ENCODE assay signal across 9 cellular contexts in genomic region chr16:38941-39892, GRCh38. TPM values are rescaled to one million over a fixed set of nuclear protein-coding genes. Genes with fewer than 3 reads are reported as not detected.
DNase-seq lines count a peak whose midpoint lies in the region; ATAC-seq and TF ChIP-seq lines count a peak whose summit lies in the region.
"Had no signal": no experiment of that assay in that cellular context is flagged by ENCODE, and none has a peak within 500 bp of the region (broad histone marks: within the 10 kb centered on the region; RNA-seq: fewer than 3 reads in every experiment).

No MANE protein-coding gene starts in this region.

- H3F3A ChIP-seq in MM.1S (ENCODE audit: insufficient read depth, low read length), result peaks cover 18% of the 10 kb centered on the region

- H4K20me1 ChIP-seq in MM.1S (ENCODE audit: insufficient read depth, low read length), result no peaks in the 10 kb centered on the region

- H3K79me2 ChIP-seq in MM.1S (ENCODE audit: low read length), result peaks cover 10% of the 10 kb centered on the region

- H2AFZ ChIP-seq in MM.1S (ENCODE audit: low read length), result peak overlapping the region; percentile 55; the same call in 1 of the 2 replicates

- peak overlapping the region; percentile 80 to 98 (median 87) for H3K4me3 Mint-ChIP-seq in naive B cell

- no peaks in the 10 kb centered on the region for H3K27me3 ChIP-seq in MM.1S (replicated peaks; ENCODE audit: insufficient read depth, low read length)
- no peaks in the 10 kb centered on the region for H3K27me3 ChIP-seq in psoas muscle (ENCODE audit: insufficient read depth in 3 of 3, low read length in 2 of 3)

- intact Hi-C loops in psoas muscle (cut with DNase I), result no loop called here

- TF ChIP-seq CTCF in MM.1S (IDR thresholded peaks at IDR 0.05; ENCODE audit: low read length) (no peak), psoas muscle (IDR thresholded peaks at IDR 0.05) (no peak)

- H3K4me2 ChIP-seq in MM.1S (ENCODE audit: low read depth, low read length), result peak overlapping the region; percentile 88

- H3K9me3 Mint-ChIP-seq in naive B cell, result no peaks in the 10 kb centered on the region

- H3K36me3 ChIP-seq in MM.1S (replicated peaks; ENCODE audit: insufficient read depth, low read length) (no peaks in the 10 kb centered on the region), psoas muscle (ENCODE audit: insufficient read depth in 1 of 2, low read depth in 1 of 2) (peaks cover 0 to 6% of the 10 kb centered on the region in 2 donors)

- peaks cover 22% of the 10 kb centered on the region for H3K4me1 ChIP-seq in MM.1S (ENCODE audit: low read length)
- no peaks in the 10 kb centered on the region for H3K4me1 ChIP-seq in psoas muscle

- no peak overlapping the region for H3K4me3 ChIP-seq in MM.1S (ENCODE audit: low read length)
- H3K4me3 ChIP-seq in psoas muscle, result no peak overlapping the region
- H3K4me3 ChIP-seq: skin epidermis had no signal

- no peaks in the 10 kb centered on the region for H3K27me3 Mint-ChIP-seq in naive B cell

- DNase-seq in DMS53 treated with DMSO at 0.1 percent for 48 hours (lab: John Stamatoyannopoulos, UW; ENCODE audit: unreplicated experiment) (peak; percentile 61), MM.1S (peak; percentile 96), activated T-cell treated with anti-CD3 and anti-CD28 coated beads for 1 hour (ENCODE audit: low read depth) (peak; percentile 26), naive B cell (peak; percentile 86), psoas muscle (no peak), ACHN (no peak), EL (no peak)

- peaks cover 69 to 74% (median 71%) of the 10 kb centered on the region in 3 donors for H3K4me1 Mint-ChIP-seq in naive B cell

- peaks cover 12 to 27% of the 10 kb centered on the region in 2 donors for H3K36me3 Mint-ChIP-seq in naive B cell

- peak; percentile 70 for ATAC-seq in GM21576 (IDR thresholded peaks at IDR 0.05; ENCODE audit: unreplicated experiment)
- ATAC-seq in naive B cell (ENCODE audit: low read depth in 2 of 2), result peak; percentile 84 to 86
- no peak for ATAC-seq in psoas muscle

- in situ Hi-C loops in ACHN (cut with HindIII; ENCODE audit: low pct_ligation_motif_present, low pct_unique_long_range_greater_than_20kb, low sequenced_read_pairs), result no loop called here

- peak overlapping the region; percentile 97 to 100 (median 98) for H3K27ac Mint-ChIP-seq in naive B cell

- no peaks in the 10 kb centered on the region for H3K9me3 ChIP-seq in MM.1S (replicated peaks; ENCODE audit: insufficient read depth, low read length)
- H3K9me3 ChIP-seq in psoas muscle, result no peaks in the 10 kb centered on the region

- WGBS in psoas muscle, 3 donors, result 88 to 90% (median 88%) methylated on average over 11 to 13 of the region's 13 CpGs

- peak overlapping the region; percentile 55; the same call in 1 of the 2 replicates for H3K9ac ChIP-seq in MM.1S (ENCODE audit: low read length)

- no peaks in the 10 kb centered on the region for H3K9me2 ChIP-seq in MM.1S (replicated peaks; ENCODE audit: insufficient read depth, low read length)

- H3K27ac ChIP-seq in MM.1S (ENCODE audit: low read length), result peak overlapping the region; percentile 93
- no peak overlapping the region for H3K27ac ChIP-seq in psoas muscle

RNA-seq across cellular contexts. Expression of gene POLR3K, which starts 14.2 kb away (rescaled TPM):
- polyA plus RNA-seq in naive B cell (ENCODE audit: low read depth in 6 of 6) (10 to 100 TPM; 39.0 to 57.3 (median 52.7) TPM), psoas muscle (10 to 100 TPM in 2 of 3 donors, 1 to 10 TPM in 1; 8.9 to 17.5 (median 11.7) TPM)
- total RNA-seq in psoas muscle, result 10 to 100 TPM in 2 of 4 donors, 1 to 10 TPM in 2; 5.8 to 16.2 (median 9.0) TPM

RNA-seq across cellular contexts. Expression of gene SNRNP25, which starts 14.4 kb away (rescaled TPM):
- polyA plus RNA-seq in naive B cell (ENCODE audit: low read depth in 6 of 6) (100 to 1,000 TPM in 1 of 6 donors, 10 to 100 TPM in 5; 43.3 to 111 (median 67.2) TPM), psoas muscle (10 to 100 TPM; 65.3 to 82.2 (median 70.5) TPM)
- total RNA-seq in psoas muscle, result 10 to 100 TPM; 40.0 to 62.0 (median 48.9) TPM

RNA-seq across cellular contexts. Expression of gene RHBDF1, which starts 33.2 kb away (rescaled TPM):
- polyA plus RNA-seq in naive B cell (ENCODE audit: low read depth in 6 of 6) (under 1 TPM in 1 of 6 donors, not detected in 5; 0.08 TPM), psoas muscle (10 to 100 TPM; 11.4 to 22.2 (median 15.3) TPM)
- total RNA-seq in psoas muscle, result 10 to 100 TPM in 3 of 4 donors, 1 to 10 TPM in 1; 9.0 to 24.8 (median 20.8) TPM

RNA-seq across cellular contexts. Expression of gene MPG, which starts 38.8 kb away (rescaled TPM):
- polyA plus RNA-seq in naive B cell (ENCODE audit: low read depth in 6 of 6), result 100 to 1,000 TPM in 1 of 6 donors, 10 to 100 TPM in 5; 81.3 to 119 (median 84.6) TPM
- total RNA-seq in psoas muscle, result 10 to 100 TPM; 23.0 to 43.1 (median 37.8) TPM
- polyA plus RNA-seq in psoas muscle, result 10 to 100 TPM; 53.8 to 68.1 (median 57.7) TPM

Comparison
In these comparisons a context has a peak if more than half of its experiments do, and no peak if none do; other contexts are left out.
1. DNase-seq: peak in DMS53 treated with DMSO at 0.1 percent for 48 hours (single experiment), MM.1S (single experiment), activated T-cell treated with anti-CD3 and anti-CD28 coated beads for 1 hour (single experiment) and naive B cell (single experiment); none in psoas muscle (0 of 2), ACHN (single experiment) and EL (single experiment).
2. ATAC-seq: peak in GM21576 (single experiment) and naive B cell (2 of 2); none in psoas muscle (0 of 4).
3. RNA of gene RHBDF1, which starts 33.2 kb away (polyA plus RNA-seq): 11.4 to 22.2 TPM in psoas muscle; 0.08 TPM in naive B cell; every median in the first group is over 10 times any median in the second.